ENCODE assay signal across 1 cellular context in the genomic region with DNA sequence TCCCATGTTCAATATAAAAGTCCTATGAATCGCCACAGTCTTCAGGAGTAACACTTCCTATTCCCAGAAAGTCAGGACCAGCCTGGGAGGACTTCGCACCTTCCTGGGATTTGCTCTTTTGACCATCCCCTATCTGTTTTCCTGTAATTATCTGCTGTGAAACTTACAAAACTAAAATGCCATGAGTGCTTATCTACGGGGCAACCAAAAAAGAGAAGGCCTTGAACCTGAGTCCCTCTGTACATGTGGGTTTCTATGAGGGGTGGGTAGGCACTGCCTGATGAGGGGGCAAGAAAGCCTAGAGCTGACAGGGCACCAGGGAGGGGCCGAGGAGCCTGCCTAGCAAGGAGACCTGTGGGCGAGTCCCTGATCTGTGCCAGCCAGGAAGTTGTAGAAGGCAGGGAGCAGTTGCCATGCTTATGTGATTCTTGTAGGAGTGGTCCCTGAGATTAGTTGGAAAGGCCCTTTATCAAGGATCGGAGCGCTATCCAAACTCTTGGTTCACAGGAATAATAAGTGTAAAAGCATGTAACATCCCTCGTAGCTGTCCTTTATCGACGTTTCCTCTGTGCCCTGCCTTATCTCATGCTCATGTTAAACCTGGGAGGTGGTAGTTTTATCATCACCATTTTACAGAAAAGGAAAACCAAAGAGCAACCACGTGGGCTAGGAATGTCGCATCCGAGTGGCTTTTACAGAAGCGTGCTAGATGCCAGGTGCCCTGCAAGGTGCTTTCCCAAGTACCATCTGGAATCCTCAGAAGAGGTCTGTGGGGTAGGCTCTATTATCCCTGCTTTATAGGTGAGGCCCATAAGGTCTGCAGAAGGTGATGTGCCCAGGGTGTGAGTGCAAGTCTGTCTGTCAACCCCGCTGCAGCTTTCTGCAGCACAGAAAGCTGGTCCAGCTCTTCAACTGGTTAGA.
TF ChIP-seq lines count a peak whose summit lies in the region.

No MANE protein-coding gene starts in this region.

TF ChIP-seq in HepG2, 621 proteins besides CTCF, POLR2A, EP300 and RAD21 (continued from another document and continues in another):
- TF ChIP-seq, protein P1, sequence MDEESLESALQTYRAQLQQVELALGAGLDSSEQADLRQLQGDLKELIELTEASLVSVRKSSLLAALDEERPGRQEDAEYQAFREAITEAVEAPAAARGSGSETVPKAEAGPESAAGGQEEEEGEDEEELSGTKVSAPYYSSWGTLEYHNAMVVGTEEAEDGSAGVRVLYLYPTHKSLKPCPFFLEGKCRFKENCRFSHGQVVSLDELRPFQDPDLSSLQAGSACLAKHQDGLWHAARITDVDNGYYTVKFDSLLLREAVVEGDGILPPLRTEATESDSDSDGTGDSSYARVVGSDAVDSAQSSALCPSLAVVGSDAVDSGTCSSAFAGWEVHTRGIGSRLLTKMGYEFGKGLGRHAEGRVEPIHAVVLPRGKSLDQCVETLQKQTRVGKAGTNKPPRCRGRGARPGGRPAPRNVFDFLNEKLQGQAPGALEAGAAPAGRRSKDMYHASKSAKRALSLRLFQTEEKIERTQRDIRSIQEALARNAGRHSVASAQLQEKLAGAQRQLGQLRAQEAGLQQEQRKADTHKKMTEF (CRISPR knock-in tag; IDR thresholded peaks at IDR 0.05), result no peak
- TF ChIP-seq THAP11 (CRISPR knock-in tag; IDR thresholded peaks at IDR 0.05), result no peak
- TF ChIP-seq ZNF292 (CRISPR knock-in tag; IDR thresholded peaks at IDR 0.05; ENCODE audit: borderline replicate concordance, low read depth), result no peak
- TF ChIP-seq ZSCAN21 (CRISPR knock-in tag; IDR thresholded peaks at IDR 0.05; ENCODE audit: borderline replicate concordance), result no peak
- TF ChIP-seq, protein P2, sequence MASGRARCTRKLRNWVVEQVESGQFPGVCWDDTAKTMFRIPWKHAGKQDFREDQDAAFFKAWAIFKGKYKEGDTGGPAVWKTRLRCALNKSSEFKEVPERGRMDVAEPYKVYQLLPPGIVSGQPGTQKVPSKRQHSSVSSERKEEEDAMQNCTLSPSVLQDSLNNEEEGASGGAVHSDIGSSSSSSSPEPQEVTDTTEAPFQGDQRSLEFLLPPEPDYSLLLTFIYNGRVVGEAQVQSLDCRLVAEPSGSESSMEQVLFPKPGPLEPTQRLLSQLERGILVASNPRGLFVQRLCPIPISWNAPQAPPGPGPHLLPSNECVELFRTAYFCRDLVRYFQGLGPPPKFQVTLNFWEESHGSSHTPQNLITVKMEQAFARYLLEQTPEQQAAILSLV (CRISPR knock-in tag; IDR thresholded peaks at IDR 0.05; ENCODE audit: borderline replicate concordance), result 0 out of 2 replicates have a peak, but pooled peaks have one; percentile 2
- peak; percentile 21; the same call in 1 of the 2 replicates for TF ChIP-seq HDAC2 (CRISPR knock-in tag; IDR thresholded peaks at IDR 0.05)
- no peak for TF ChIP-seq ARNT (IDR thresholded peaks at IDR 0.05)
- TF ChIP-seq, protein P3, sequence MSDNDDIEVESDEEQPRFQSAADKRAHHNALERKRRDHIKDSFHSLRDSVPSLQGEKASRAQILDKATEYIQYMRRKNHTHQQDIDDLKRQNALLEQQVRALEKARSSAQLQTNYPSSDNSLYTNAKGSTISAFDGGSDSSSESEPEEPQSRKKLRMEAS (IDR thresholded peaks at IDR 0.05), result peak; percentile 55; the same call in 1 of the 2 replicates
- no peak for TF ChIP-seq NFYB (CRISPR knock-in tag; IDR thresholded peaks at IDR 0.05)
- TF ChIP-seq, protein P4, sequence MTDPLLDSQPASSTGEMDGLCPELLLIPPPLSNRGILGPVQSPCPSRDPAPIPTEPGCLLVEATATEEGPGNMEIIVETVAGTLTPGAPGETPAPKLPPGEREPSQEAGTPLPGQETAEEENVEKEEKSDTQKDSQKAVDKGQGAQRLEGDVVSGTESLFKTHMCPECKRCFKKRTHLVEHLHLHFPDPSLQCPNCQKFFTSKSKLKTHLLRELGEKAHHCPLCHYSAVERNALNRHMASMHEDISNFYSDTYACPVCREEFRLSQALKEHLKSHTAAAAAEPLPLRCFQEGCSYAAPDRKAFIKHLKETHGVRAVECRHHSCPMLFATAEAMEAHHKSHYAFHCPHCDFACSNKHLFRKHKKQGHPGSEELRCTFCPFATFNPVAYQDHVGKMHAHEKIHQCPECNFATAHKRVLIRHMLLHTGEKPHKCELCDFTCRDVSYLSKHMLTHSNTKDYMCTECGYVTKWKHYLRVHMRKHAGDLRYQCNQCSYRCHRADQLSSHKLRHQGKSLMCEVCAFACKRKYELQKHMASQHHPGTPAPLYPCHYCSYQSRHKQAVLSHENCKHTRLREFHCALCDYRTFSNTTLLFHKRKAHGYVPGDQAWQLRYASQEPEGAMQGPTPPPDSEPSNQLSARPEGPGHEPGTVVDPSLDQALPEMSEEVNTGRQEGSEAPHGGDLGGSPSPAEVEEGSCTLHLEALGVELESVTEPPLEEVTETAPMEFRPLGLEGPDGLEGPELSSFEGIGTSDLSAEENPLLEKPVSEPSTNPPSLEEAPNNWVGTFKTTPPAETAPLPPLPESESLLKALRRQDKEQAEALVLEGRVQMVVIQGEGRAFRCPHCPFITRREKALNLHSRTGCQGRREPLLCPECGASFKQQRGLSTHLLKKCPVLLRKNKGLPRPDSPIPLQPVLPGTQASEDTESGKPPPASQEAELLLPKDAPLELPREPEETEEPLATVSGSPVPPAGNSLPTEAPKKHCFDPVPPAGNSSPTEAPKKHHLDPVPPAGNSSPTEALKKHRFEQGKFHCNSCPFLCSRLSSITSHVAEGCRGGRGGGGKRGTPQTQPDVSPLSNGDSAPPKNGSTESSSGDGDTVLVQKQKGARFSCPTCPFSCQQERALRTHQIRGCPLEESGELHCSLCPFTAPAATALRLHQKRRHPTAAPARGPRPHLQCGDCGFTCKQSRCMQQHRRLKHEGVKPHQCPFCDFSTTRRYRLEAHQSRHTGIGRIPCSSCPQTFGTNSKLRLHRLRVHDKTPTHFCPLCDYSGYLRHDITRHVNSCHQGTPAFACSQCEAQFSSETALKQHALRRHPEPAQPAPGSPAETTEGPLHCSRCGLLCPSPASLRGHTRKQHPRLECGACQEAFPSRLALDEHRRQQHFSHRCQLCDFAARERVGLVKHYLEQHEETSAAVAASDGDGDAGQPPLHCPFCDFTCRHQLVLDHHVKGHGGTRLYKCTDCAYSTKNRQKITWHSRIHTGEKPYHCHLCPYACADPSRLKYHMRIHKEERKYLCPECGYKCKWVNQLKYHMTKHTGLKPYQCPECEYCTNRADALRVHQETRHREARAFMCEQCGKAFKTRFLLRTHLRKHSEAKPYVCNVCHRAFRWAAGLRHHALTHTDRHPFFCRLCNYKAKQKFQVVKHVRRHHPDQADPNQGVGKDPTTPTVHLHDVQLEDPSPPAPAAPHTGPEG (CRISPR knock-in tag; IDR thresholded peaks at IDR 0.05), result no peak
- TF ChIP-seq ZNF350 (CRISPR knock-in tag; IDR thresholded peaks at IDR 0.05; ENCODE audit: borderline replicate concordance, low read depth), result no peak
- no peak for TF ChIP-seq ZNF326 (CRISPR knock-in tag; IDR thresholded peaks at IDR 0.05; ENCODE audit: borderline replicate concordance)
- no peak for TF ChIP-seq PRPF4 (IDR thresholded peaks at IDR 0.05; ENCODE audit: low read depth, low read length, poor library complexity, severe bottlenecking)
- no peak for TF ChIP-seq ZNF713 (CRISPR knock-in tag; IDR thresholded peaks at IDR 0.05)
- TF ChIP-seq ZNF703 (CRISPR knock-in tag; IDR thresholded peaks at IDR 0.05; ENCODE audit: borderline replicate concordance), result no peak
- no peak for TF ChIP-seq NR2F1 (CRISPR knock-in tag; IDR thresholded peaks at IDR 0.05)
- TF ChIP-seq ZNF468 (CRISPR knock-in tag; IDR thresholded peaks at IDR 0.05), result no peak
- TF ChIP-seq ZNF720 (CRISPR knock-in tag; IDR thresholded peaks at IDR 0.05), result no peak
- TF ChIP-seq ZFP37 (CRISPR knock-in tag; IDR thresholded peaks at IDR 0.05; ENCODE audit: borderline replicate concordance), result no peak
- TF ChIP-seq JDP2 (CRISPR knock-in tag; IDR thresholded peaks at IDR 0.05; ENCODE audit: borderline replicate concordance), result no peak
- TF ChIP-seq CAMTA2 (CRISPR knock-in tag; IDR thresholded peaks at IDR 0.05; ENCODE audit: borderline replicate concordance), result no peak
- TF ChIP-seq NFKBIZ (CRISPR knock-in tag; IDR thresholded peaks at IDR 0.05), result no peak
- TF ChIP-seq HNF4A (CRISPR knock-in tag; IDR thresholded peaks at IDR 0.05), result peak; percentile 64
- TF ChIP-seq HHEX (CRISPR knock-in tag; IDR thresholded peaks at IDR 0.05), result no peak
- TF ChIP-seq SMAD3 (CRISPR knock-in tag; IDR thresholded peaks at IDR 0.05), result no peak
- TF ChIP-seq TBL1XR1 (IDR thresholded peaks at IDR 0.05; ENCODE audit: borderline replicate concordance, low read length, partially characterized antibody), result no peak
- TF ChIP-seq, protein P5, sequence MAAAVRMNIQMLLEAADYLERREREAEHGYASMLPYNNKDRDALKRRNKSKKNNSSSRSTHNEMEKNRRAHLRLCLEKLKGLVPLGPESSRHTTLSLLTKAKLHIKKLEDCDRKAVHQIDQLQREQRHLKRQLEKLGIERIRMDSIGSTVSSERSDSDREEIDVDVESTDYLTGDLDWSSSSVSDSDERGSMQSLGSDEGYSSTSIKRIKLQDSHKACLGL (CRISPR knock-in tag; IDR thresholded peaks at IDR 0.05), result no peak
- TF ChIP-seq GPN1 (CRISPR knock-in tag; IDR thresholded peaks at IDR 0.05; ENCODE audit: borderline replicate concordance), result no peak
- no peak for TF ChIP-seq MYC (CRISPR knock-in tag; IDR thresholded peaks at IDR 0.05; ENCODE audit: borderline replicate concordance)
- no peak for TF ChIP-seq ZNF674 (CRISPR knock-in tag; IDR thresholded peaks at IDR 0.05; ENCODE audit: low read depth)
- TF ChIP-seq ZNF432 (CRISPR knock-in tag; IDR thresholded peaks at IDR 0.05; ENCODE audit: borderline replicate concordance), result no peak
- peak; percentile 13; the same call in 1 of the 2 replicates for TF ChIP-seq SALL1 (CRISPR knock-in tag; IDR thresholded peaks at IDR 0.05)
- TF ChIP-seq, protein P6, sequence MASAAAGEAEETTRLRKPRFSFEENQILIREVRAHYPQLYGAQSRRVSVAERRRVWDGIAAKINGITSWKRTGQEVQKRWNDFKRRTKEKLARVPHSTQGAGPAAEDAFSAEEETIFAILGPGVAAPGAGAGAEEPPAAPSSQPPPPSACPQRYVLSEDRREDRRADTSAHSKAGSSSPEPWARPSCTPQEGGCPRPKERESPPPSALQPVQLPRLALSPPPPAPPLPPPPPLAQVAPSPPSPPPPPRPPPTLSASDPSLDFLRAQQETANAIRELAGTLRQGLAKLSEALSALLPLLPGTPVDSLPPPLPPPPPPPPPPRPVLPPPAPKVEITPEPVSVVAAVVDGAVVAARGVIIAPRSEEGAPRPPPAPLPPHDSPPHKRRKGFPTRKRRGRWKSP (CRISPR knock-in tag; IDR thresholded peaks at IDR 0.05), result no peak
- 0 out of 2 replicates have a peak, but pooled peaks have one; percentile 15 for TF ChIP-seq HNF4G (IDR thresholded peaks at IDR 0.05; ENCODE audit: borderline replicate concordance, low read depth, low read length)
- TF ChIP-seq HNF4G (CRISPR knock-in tag; IDR thresholded peaks at IDR 0.05; ENCODE audit: borderline replicate concordance, low read depth), result no peak
- TF ChIP-seq, protein P7, sequence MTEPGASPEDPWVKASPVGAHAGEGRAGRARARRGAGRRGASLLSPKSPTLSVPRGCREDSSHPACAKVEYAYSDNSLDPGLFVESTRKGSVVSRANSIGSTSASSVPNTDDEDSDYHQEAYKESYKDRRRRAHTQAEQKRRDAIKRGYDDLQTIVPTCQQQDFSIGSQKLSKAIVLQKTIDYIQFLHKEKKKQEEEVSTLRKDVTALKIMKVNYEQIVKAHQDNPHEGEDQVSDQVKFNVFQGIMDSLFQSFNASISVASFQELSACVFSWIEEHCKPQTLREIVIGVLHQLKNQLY (CRISPR knock-in tag; IDR thresholded peaks at IDR 0.05), result no peak
- no peak for TF ChIP-seq ZNF841 (CRISPR knock-in tag; IDR thresholded peaks at IDR 0.05; ENCODE audit: borderline replicate concordance)
- no peak for TF ChIP-seq YEATS4 (CRISPR knock-in tag; IDR thresholded peaks at IDR 0.05; ENCODE audit: borderline replicate concordance)
- TF ChIP-seq, protein P8, sequence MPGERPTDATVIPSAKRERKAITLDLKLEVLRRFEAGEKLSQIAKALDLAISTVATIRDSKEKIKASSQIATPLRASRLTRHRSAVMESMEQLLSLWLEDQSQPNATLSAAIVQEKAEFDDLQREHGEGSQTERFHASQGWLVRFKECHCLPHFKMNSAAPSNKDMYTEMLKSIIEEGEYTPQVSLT (CRISPR knock-in tag; IDR thresholded peaks at IDR 0.05; ENCODE audit: borderline replicate concordance, low read depth), result no peak
- TF ChIP-seq ZNF546 (CRISPR knock-in tag; conservative IDR thresholded peaks at IDR 0.05), result no peak
- no peak for TF ChIP-seq DNMT1 (CRISPR knock-in tag; IDR thresholded peaks at IDR 0.05)
- TF ChIP-seq ZNF501 (CRISPR knock-in tag; IDR thresholded peaks at IDR 0.05), result no peak
- 0 out of 2 replicates have a peak, but pooled peaks have one; percentile 41 for TF ChIP-seq ZNF879 (CRISPR knock-in tag; IDR thresholded peaks at IDR 0.05)
- TF ChIP-seq, protein P9, sequence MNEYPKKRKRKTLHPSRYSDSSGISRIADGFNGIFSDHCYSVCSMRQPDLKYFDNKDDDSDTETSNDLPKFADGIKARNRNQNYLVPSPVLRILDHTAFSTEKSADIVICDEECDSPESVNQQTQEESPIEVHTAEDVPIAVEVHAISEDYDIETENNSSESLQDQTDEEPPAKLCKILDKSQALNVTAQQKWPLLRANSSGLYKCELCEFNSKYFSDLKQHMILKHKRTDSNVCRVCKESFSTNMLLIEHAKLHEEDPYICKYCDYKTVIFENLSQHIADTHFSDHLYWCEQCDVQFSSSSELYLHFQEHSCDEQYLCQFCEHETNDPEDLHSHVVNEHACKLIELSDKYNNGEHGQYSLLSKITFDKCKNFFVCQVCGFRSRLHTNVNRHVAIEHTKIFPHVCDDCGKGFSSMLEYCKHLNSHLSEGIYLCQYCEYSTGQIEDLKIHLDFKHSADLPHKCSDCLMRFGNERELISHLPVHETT (CRISPR knock-in tag; conservative IDR thresholded peaks at IDR 0.05), result no peak
- no peak for TF ChIP-seq SOX6 (IDR thresholded peaks at IDR 0.05)
- TF ChIP-seq SOX6 (CRISPR knock-in tag; IDR thresholded peaks at IDR 0.05), result peak; percentile 34; the same call in 1 of the 2 replicates
- TF ChIP-seq, protein P10, sequence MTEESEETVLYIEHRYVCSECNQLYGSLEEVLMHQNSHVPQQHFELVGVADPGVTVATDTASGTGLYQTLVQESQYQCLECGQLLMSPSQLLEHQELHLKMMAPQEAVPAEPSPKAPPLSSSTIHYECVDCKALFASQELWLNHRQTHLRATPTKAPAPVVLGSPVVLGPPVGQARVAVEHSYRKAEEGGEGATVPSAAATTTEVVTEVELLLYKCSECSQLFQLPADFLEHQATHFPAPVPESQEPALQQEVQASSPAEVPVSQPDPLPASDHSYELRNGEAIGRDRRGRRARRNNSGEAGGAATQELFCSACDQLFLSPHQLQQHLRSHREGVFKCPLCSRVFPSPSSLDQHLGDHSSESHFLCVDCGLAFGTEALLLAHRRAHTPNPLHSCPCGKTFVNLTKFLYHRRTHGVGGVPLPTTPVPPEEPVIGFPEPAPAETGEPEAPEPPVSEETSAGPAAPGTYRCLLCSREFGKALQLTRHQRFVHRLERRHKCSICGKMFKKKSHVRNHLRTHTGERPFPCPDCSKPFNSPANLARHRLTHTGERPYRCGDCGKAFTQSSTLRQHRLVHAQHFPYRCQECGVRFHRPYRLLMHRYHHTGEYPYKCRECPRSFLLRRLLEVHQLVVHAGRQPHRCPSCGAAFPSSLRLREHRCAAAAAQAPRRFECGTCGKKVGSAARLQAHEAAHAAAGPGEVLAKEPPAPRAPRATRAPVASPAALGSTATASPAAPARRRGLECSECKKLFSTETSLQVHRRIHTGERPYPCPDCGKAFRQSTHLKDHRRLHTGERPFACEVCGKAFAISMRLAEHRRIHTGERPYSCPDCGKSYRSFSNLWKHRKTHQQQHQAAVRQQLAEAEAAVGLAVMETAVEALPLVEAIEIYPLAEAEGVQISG (CRISPR knock-in tag; IDR thresholded peaks at IDR 0.05), result no peak
